Comparison of ENCODE assay signal across 28 cellular contexts in the genomic region with DNA sequence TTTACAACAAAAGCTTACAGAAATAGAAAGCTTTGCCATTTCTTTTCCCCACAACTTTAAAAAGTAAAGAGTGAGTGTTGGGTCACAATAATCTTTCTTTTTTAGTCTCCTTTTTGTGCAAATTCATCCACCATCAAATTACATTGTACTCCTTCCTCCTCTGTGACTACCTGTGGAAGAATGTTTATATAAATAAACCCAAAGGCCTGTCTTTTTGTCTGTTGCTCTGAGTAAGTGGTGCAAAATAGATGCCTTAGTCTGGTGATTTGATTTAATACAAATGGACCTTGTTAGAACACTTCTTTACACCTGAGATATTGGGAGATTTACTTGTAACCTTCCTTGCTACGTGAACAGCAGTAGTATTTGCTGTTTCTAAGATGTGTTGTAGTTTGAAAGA. TPM values are rescaled to one million over a fixed set of nuclear protein-coding genes. Genes with fewer than 3 reads are reported as not detected.
"Had no signal": no experiment of that assay in that cellular context is flagged by ENCODE, and none has a peak within 500 bp of the region (broad histone marks: within the 10 kb centered on the region; RNA-seq: fewer than 3 reads in every experiment).

No MANE protein-coding gene starts in this region.

- H3K27me3 Mint-ChIP-seq: activated naive CD4-positive, alpha-beta T cell treated with anti-CD3 and anti-CD28 coated beads, Interleukin-2, amount 50 U/mL, for 24 hours had no signal

- H3K36me3 Mint-ChIP-seq: activated naive CD4-positive, alpha-beta T cell treated with anti-CD3 and anti-CD28 coated beads, Interleukin-2, amount 50 U/mL, for 24 hours; stimulated activated effector memory CD8-positive, alpha-beta T cell treated with anti-CD3 and anti-CD28 coated beads, Interleukin-12 subunit alpha, Interleukin-12 subunit beta, amount 100 ng/mL, for 72 hours had no signal

- H3K4me2 ChIP-seq: smooth muscle cell had no signal

- H3K4me3 ChIP-seq: adrenal gland, gastroesophageal sphincter, heart left ventricle, smooth muscle cell, stomach, vagina had no signal

- DNase-seq: activated CD4-positive, alpha-beta T cell treated with anti-CD3 and anti-CD28 coated beads for 1 hour; activated CD8-positive, alpha-beta memory T cell treated with anti-CD3 and anti-CD28 coated beads for 24 hours; activated CD8-positive, alpha-beta memory T cell treated with anti-CD3 and anti-CD28 coated beads, Interleukin-2, amount 50 U/mL, for 48 hours; activated effector memory CD4-positive, alpha-beta T cell treated with Interleukin-2 at 50 U/mL for 16 hours; activated T-cell treated with anti-CD3 and anti-CD28 coated beads, Interleukin-2, amount 50 U/mL, for 48 hours; caudate nucleus; erythroblast; left ventricle myocardium superior; naive B cell; stimulated activated CD4-positive, alpha-beta T cell treated with anti-CD3 and anti-CD28 coated beads, Interleukin-4, amount 100 ng/mL, for 24 hours; trophoblast cell; WERI-Rb-1 had no signal

- H3K9me3 ChIP-seq: adrenal gland, vagina had no signal

- H3K9ac ChIP-seq: parathyroid adenoma had no signal

- H3K27ac ChIP-seq: adrenal gland, gastroesophageal sphincter, heart left ventricle, parathyroid adenoma, vagina, WERI-Rb-1 had no signal

- H3K4me1 ChIP-seq: adrenal gland, gastroesophageal sphincter, heart left ventricle, parathyroid adenoma, vagina had no signal

- H3K4me1 Mint-ChIP-seq: activated naive CD4-positive, alpha-beta T cell treated with anti-CD3 and anti-CD28 coated beads, Interleukin-2, amount 50 U/mL, for 24 hours; memory B cell; naive B cell; neural crest cell; stimulated activated effector memory CD8-positive, alpha-beta T cell treated with anti-CD3 and anti-CD28 coated beads, Interleukin-12 subunit alpha, Interleukin-12 subunit beta, amount 100 ng/mL, for 72 hours had no signal

- H2AFZ ChIP-seq: parathyroid adenoma had no signal

- H3K4me3 Mint-ChIP-seq: activated naive CD4-positive, alpha-beta T cell treated with anti-CD3 and anti-CD28 coated beads, Interleukin-2, amount 50 U/mL, for 24 hours; memory B cell; naive B cell; neural crest cell; stimulated activated effector memory CD8-positive, alpha-beta T cell treated with anti-CD3 and anti-CD28 coated beads, Interleukin-12 subunit alpha, Interleukin-12 subunit beta, amount 100 ng/mL, for 72 hours had no signal

- FAIRE-seq: colon had no signal

- H3K36me3 ChIP-seq: adrenal gland, gastroesophageal sphincter, heart left ventricle, stomach, vagina, WERI-Rb-1 had no signal

- H3K27ac Mint-ChIP-seq: activated naive CD4-positive, alpha-beta T cell treated with anti-CD3 and anti-CD28 coated beads, Interleukin-2, amount 50 U/mL, for 24 hours; memory B cell; stimulated activated effector memory CD8-positive, alpha-beta T cell treated with anti-CD3 and anti-CD28 coated beads, Interleukin-12 subunit alpha, Interleukin-12 subunit beta, amount 100 ng/mL, for 72 hours had no signal

- H3K79me2 ChIP-seq: parathyroid adenoma had no signal

- H3K27me3 ChIP-seq: adrenal gland, gastroesophageal sphincter, heart left ventricle, stomach, vagina had no signal

- ATAC-seq: gastroesophageal sphincter; left ventricle myocardium superior; sciatic nerve; stimulated activated effector memory CD8-positive, alpha-beta T cell treated with anti-CD3 and anti-CD28 coated beads, Interleukin-12 subunit alpha, Interleukin-12 subunit beta, amount 100 ng/mL, for 72 hours had no signal

RNA-seq across cellular contexts. Expression of a gene that starts 53.5 kb away (rescaled TPM):
- total RNA-seq: adrenal gland; gastroesophageal sphincter; heart left ventricle; left ventricle myocardium superior; mononuclear cell; neural crest cell; sciatic nerve; smooth muscle cell; stomach; T-helper 2 cell treated with Interferon-gamma antibody and Interleukin-4, amounts not matched to agents 100 ng/mL and 5 ng/mL, for 36 hours; temporal lobe; vagina had no signal
- polyA plus RNA-seq: adrenal gland, heart left ventricle, smooth muscle cell, stomach had no signal
